ENCODE assay signal across 8 cellular contexts in genomic region chr22:20495861-20496681, GRCh38. TPM values are rescaled to one million over a fixed set of nuclear protein-coding genes. Genes with fewer than 3 reads are reported as not detected.
A peak's percentile ranks its signal among the peaks of the same experiment; 100 is the strongest.
DNase-seq lines count a peak whose midpoint lies in the region; ATAC-seq, FAIRE-seq and TF ChIP-seq lines count a peak whose summit lies in the region.

No MANE protein-coding gene starts in this region.

- H3K27me3 ChIP-seq in right cardiac atrium (ENCODE audit: control insufficient read depth, insufficient read depth), result no peaks in the 10 kb centered on the region

- peak; percentile 89 for TF ChIP-seq CTCF in GM13976 (IDR thresholded peaks at IDR 0.05; ENCODE audit: borderline replicate concordance, control extremely low read depth, extremely low read depth, insufficient read depth, missing control alignments)

- peak; percentile 98 for FAIRE-seq in urothelium cell line (lab: Jason Lieb, UNC)

- in situ Hi-C loops in GM13976 (cut with MboI; ENCODE audit: low sequenced_read_pairs, unreplicated experiment), result no loop called here

- DNase-seq in GM13976 (ENCODE audit: low spot score) (peak; percentile 99), NCI-H146 treated with DMSO at 0.1 percent for 48 hours (lab: John Stamatoyannopoulos, UW; ENCODE audit: unreplicated experiment) (peak; percentile 57), T-helper 2 cell (peak; percentile 88 to 95 (median 90)), anterior cingulate cortex (lab: John Stamatoyannopoulos, UW) (peak; percentile 42 to 95 (median 89)), right cardiac atrium (peak; percentile 94 to 97 (median 97)), pulmonary artery endothelial cell (ENCODE audit: low read depth, low spot score) (peak; percentile 72), urothelium cell line (ENCODE audit: low spot score) (peak; percentile 99)

- WGBS in right cardiac atrium, result under 1% methylated on average over 54 of the region's 54 CpGs

- H3K27ac ChIP-seq in right cardiac atrium (ENCODE audit: low read length), result peak overlapping the region; percentile 88

- ATAC-seq in HG02798 (IDR thresholded peaks at IDR 0.05; ENCODE audit: poor library complexity, unreplicated experiment) (peak; percentile 88), right cardiac atrium (peak; percentile 97 to 98)

- intact Hi-C loops in right cardiac atrium (cut with DNase I), result loop anchor here in 1 of 4 donors (10.0 kb wide), 1 partner anchor 61 kb away; the partner anchor contains the start of gene SCARF2

- peak overlapping the region; percentile 88 for H3K4me3 ChIP-seq in right cardiac atrium (ENCODE audit: low read length)

- H3K9me3 ChIP-seq in right cardiac atrium (ENCODE audit: control insufficient read depth, low read length), result no peaks in the 10 kb centered on the region

- H3K4me1 ChIP-seq in right cardiac atrium (ENCODE audit: control insufficient read depth, insufficient read depth, low read length), result peaks cover 2% of the 10 kb centered on the region

RNA-seq across cellular contexts. Expression of gene KLHL22, which starts 0.5 kb away (rescaled TPM):
- total RNA-seq in right cardiac atrium, result 10 to 100 TPM; 17.9 to 25.8 (median 20.6) TPM
- 19.1 TPM for polyA plus RNA-seq in right cardiac atrium
- 19.1 and 21.4 TPM in 2 replicates for total RNA-seq in pulmonary artery endothelial cell

RNA-seq across cellular contexts. Expression of gene MED15, which starts 11.3 kb away (rescaled TPM):
- total RNA-seq in right cardiac atrium (10 to 100 TPM; 47.3 to 53.4 (median 50.1) TPM), pulmonary artery endothelial cell (30.5 and 36.7 TPM in 2 replicates)
- 30.9 TPM for polyA plus RNA-seq in right cardiac atrium

RNA-seq across cellular contexts. Expression of gene SCARF2, which starts 58.4 kb away (rescaled TPM):
- total RNA-seq in right cardiac atrium (1 to 10 TPM; 4.6 to 7.1 (median 4.9) TPM), pulmonary artery endothelial cell (9.1 and 15.8 TPM in 2 replicates)
- 2.9 TPM for polyA plus RNA-seq in right cardiac atrium

Comparison
In these comparisons a context has a peak if more than half of its experiments do, and no peak if none do; other contexts are left out.
1. Peak in every context shown above with its lines: DNase-seq, ATAC-seq, H3K4me3 ChIP-seq and H3K27ac ChIP-seq.